In the genomic region with DNA sequence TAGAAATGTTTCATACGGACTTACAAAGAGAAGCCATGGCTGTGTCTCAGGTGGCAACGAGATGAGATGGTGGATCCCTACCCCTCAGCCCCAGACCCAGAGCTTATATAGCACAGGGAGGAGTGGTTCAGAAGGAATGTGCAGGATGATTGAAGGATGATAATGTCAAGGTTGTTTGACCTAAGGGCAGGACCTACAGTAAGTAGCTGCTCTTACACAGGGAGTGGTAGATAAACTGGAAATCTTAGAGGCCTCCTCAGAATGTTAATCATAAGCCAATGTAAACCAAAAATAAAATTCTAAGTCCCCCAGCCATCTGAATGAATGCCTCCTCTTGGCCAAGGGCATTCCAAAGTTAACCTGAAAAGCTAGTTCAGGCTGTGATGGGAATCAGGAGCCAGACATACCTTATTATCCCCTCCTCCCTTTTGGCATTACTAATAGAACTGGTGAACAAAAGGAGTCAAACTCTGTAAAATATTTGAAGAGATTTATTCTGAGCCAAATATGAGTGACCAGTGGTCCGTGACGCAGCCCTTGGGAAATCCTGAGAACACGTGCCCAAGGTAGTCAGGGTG, we compare ENCODE assay signal across 1 cellular context.
TF ChIP-seq lines count a peak whose summit lies in the region.

No MANE protein-coding gene starts in this region.

TF ChIP-seq in GM23338, 12 proteins besides CTCF, POLR2A, EP300 and RAD21 (continued from another document):
- TF ChIP-seq, protein P1, sequence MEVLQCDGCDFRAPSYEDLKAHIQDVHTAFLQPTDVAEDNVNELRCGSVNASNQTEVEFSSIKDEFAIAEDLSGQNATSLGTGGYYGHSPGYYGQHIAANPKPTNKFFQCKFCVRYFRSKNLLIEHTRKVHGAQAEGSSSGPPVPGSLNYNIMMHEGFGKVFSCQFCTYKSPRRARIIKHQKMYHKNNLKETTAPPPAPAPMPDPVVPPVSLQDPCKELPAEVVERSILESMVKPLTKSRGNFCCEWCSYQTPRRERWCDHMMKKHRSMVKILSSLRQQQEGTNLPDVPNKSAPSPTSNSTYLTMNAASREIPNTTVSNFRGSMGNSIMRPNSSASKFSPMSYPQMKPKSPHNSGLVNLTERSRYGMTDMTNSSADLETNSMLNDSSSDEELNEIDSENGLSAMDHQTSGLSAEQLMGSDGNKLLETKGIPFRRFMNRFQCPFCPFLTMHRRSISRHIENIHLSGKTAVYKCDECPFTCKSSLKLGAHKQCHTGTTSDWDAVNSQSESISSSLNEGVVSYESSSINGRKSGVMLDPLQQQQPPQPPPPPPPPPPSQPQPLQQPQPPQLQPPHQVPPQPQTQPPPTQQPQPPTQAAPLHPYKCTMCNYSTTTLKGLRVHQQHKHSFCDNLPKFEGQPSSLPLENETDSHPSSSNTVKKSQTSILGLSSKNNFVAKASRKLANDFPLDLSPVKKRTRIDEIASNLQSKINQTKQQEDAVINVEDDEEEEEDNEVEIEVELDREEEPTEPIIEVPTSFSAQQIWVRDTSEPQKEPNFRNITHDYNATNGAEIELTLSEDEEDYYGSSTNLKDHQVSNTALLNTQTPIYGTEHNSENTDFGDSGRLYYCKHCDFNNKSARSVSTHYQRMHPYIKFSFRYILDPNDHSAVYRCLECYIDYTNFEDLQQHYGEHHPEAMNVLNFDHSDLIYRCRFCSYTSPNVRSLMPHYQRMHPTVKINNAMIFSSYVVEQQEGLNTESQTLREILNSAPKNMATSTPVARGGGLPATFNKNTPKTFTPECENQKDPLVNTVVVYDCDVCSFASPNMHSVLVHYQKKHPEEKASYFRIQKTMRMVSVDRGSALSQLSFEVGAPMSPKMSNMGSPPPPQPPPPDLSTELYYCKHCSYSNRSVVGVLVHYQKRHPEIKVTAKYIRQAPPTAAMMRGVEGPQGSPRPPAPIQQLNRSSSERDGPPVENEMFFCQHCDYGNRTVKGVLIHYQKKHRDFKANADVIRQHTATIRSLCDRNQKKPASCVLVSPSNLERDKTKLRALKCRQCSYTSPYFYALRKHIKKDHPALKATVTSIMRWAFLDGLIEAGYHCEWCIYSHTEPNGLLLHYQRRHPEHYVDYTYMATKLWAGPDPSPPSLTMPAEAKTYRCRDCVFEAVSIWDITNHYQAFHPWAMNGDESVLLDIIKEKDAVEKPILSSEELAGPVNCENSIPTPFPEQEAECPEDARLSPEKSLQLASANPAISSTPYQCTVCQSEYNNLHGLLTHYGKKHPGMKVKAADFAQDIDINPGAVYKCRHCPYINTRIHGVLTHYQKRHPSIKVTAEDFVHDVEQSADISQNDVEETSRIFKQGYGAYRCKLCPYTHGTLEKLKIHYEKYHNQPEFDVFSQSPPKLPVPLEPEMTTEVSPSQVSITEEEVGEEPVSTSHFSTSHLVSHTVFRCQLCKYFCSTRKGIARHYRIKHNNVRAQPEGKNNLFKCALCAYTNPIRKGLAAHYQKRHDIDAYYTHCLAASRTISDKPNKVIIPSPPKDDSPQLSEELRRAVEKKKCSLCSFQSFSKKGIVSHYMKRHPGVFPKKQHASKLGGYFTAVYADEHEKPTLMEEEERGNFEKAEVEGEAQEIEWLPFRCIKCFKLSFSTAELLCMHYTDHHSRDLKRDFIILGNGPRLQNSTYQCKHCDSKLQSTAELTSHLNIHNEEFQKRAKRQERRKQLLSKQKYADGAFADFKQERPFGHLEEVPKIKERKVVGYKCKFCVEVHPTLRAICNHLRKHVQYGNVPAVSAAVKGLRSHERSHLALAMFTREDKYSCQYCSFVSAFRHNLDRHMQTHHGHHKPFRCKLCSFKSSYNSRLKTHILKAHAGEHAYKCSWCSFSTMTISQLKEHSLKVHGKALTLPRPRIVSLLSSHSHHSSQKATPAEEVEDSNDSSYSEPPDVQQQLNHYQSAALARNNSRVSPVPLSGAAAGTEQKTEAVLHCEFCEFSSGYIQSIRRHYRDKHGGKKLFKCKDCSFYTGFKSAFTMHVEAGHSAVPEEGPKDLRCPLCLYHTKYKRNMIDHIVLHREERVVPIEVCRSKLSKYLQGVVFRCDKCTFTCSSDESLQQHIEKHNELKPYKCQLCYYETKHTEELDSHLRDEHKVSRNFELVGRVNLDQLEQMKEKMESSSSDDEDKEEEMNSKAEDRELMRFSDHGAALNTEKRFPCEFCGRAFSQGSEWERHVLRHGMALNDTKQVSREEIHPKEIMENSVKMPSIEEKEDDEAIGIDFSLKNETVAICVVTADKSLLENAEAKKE (CRISPR knock-in tag; IDR thresholded peaks at IDR 0.05), result no peak
- no peak for TF ChIP-seq STAT1 (IDR thresholded peaks at IDR 0.05; ENCODE audit: unreplicated experiment)
- TF ChIP-seq POLR2AphosphoS5 (IDR thresholded peaks at IDR 0.05; ENCODE audit: low read depth), result no peak
- TF ChIP-seq, protein P2, sequence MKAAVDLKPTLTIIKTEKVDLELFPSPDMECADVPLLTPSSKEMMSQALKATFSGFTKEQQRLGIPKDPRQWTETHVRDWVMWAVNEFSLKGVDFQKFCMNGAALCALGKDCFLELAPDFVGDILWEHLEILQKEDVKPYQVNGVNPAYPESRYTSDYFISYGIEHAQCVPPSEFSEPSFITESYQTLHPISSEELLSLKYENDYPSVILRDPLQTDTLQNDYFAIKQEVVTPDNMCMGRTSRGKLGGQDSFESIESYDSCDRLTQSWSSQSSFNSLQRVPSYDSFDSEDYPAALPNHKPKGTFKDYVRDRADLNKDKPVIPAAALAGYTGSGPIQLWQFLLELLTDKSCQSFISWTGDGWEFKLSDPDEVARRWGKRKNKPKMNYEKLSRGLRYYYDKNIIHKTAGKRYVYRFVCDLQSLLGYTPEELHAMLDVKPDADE (IDR thresholded peaks at IDR 0.05), result no peak
- no peak for TF ChIP-seq ZNF114 (CRISPR knock-in tag; IDR thresholded peaks at IDR 0.05)
- TF ChIP-seq JUNB (IDR thresholded peaks at IDR 0.05; ENCODE audit: unreplicated experiment), result no peak
- no peak for TF ChIP-seq EZH2phosphoT487 (IDR thresholded peaks at IDR 0.05; ENCODE audit: unreplicated experiment)
- no peak for TF ChIP-seq ZNF331 (CRISPR knock-in tag; IDR thresholded peaks at IDR 0.05; ENCODE audit: low read depth)
- TF ChIP-seq NANOG (IDR thresholded peaks at IDR 0.05; ENCODE audit: borderline replicate concordance), result no peak
